In the genomic region with DNA sequence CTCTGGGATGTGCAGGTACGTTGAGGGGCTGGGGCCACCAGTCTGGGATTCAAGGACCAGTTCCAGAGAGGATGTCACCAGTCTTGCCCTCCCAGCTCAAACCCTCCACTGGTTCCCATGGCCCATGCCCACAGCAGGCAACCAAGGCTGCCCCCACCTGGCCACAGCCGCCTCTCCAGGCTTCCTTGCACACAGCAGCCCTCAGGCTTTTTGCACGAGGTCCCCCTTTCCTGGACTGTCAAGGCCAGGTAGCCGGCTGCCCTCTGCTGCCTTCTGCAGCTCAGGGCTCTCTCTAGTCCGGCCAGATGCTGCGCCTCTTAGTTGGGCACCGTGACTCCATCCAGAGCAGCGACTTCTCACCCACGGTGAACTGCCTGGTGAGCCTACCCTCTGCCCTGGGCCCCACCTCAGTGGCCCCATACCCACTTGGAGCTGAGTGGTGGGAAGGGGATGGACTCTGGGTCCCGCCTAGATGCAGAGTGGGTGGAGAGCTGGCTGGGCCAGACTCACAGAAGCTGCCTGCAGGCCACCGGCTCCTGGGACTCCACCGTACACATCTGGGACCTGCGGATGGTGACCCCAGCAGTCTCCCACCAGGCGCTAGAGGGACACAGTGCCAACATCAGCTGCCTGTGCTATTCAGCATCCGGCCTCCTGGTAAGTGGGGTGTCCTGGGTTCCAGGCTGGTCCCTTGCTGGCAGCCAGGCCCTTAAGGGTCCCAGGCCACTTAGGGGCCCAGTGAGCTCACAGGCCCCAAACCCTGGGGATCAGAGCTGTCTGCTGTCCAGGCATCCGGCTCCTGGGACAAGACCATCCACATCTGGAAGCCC, we compare ENCODE assay signal across 8 cellular contexts. TPM values are rescaled to one million over a fixed set of nuclear protein-coding genes. Genes with fewer than 3 reads are reported as not detected.
DNase-seq lines count a peak whose midpoint lies in the region; ATAC-seq and TF ChIP-seq lines count a peak whose summit lies in the region.

No MANE protein-coding gene starts in this region.

- POLR2A ChIA-PET in Caco-2 (lab: Charles Lee), result interaction anchor here (0.7 kb wide), 1 partner anchor 385 kb away, joined by 3 read pairs; the partner anchor contains the start of gene HSPA5

- H3K9me3 ChIP-seq in Caco-2 (no peaks in the 10 kb centered on the region), aorta (ENCODE audit: control insufficient read depth, low read length) (no peaks in the 10 kb centered on the region)

- H3K27ac Mint-ChIP-seq in Caco-2 (ENCODE audit: unreplicated experiment), result peak overlapping the region; percentile 21

- ATAC-seq in HG03342 (IDR thresholded peaks at IDR 0.05; ENCODE audit: unreplicated experiment), result no peak
- no peak for ATAC-seq in HG02970 (IDR thresholded peaks at IDR 0.05; ENCODE audit: low FRiP score, unreplicated experiment)
- ATAC-seq in GM21390 (IDR thresholded peaks at IDR 0.05; ENCODE audit: unreplicated experiment), result no peak
- ATAC-seq in aorta (ENCODE audit: low FRiP score), result no peak

- H3K4me1 Mint-ChIP-seq in Caco-2 (ENCODE audit: low read depth, unreplicated experiment), result peaks cover 12% of the 10 kb centered on the region

- intact Hi-C loops in Caco-2 (cut with micrococcal nuclease; ENCODE audit: unreplicated experiment), result loop anchor here (2.0 kb wide), 1 partner anchor 519 kb away; no protein-coding TSS in a partner anchor
- intact Hi-C loops in aorta (cut with DNase I), result no loop called here

- DNase-seq in Caco-2, result peak; percentile 68 to 73
- DNase-seq in SHP77 (lab: John Stamatoyannopoulos, UW), result peak; percentile 65 to 68
- peak; percentile 40 for DNase-seq in iPS DF 19.7 (ENCODE audit: low read depth, low spot score)
- DNase-seq in aorta, result no peak

- no TSS peak for BruUV-seq in Caco-2 (replicated peaks; lab: Mats Ljungman, UMichigan)

- no peaks in the 10 kb centered on the region for H3K27me3 ChIP-seq in Caco-2 (replicated peaks; ENCODE audit: control insufficient read depth, insufficient read depth, low read length)
- H3K27me3 ChIP-seq in aorta (ENCODE audit: control insufficient read depth in 1 of 2, insufficient read depth in 2 of 2, low read length in 1 of 2), result no peaks in the 10 kb centered on the region

- no peak overlapping the region for H3K27ac ChIP-seq in aorta (ENCODE audit: low read depth in 1 of 2, low read length in 2 of 2)

- no peaks in the 10 kb centered on the region for H3K9me3 Mint-ChIP-seq in Caco-2 (ENCODE audit: unreplicated experiment)

- CTCF ChIA-PET in Caco-2 (lab: Charles Lee), result interaction anchor here (0.6 to 11.7 kb wide), 4 partner anchors 22 to 287 kb away, joined by 3 to 325 read pairs (median 4); partner anchors contain the start of genes NR6A1, OLFML2A and SCAI

- TF ChIP-seq CTCF in Caco-2 (IDR thresholded peaks at IDR 0.05; ENCODE audit: insufficient read depth in 1 of 2, low read depth in 1 of 2, low read length in 1 of 2, severe bottlenecking in 1 of 2, unreplicated experiment in 1 of 2), result peak in 1 of 2 experiments; percentile 49

- 54 to 64% methylated on average over 16 of the region's 16 CpGs for WGBS in aorta, 2 donors

- no peaks in the 10 kb centered on the region for H3K27me3 Mint-ChIP-seq in Caco-2 (ENCODE audit: insufficient read depth, unreplicated experiment)

- no peak overlapping the region for H3K4me3 Mint-ChIP-seq in Caco-2 (ENCODE audit: unreplicated experiment)

- H3K4me1 ChIP-seq in Caco-2 (peaks cover 17% of the 10 kb centered on the region), aorta (ENCODE audit: control insufficient read depth in 1 of 2, insufficient read depth in 2 of 2, low read length in 2 of 2) (no peaks in the 10 kb centered on the region)

- peak; percentile 46 for TF ChIP-seq POLR2A in GM19193 (IDR thresholded peaks at IDR 0.05; ENCODE audit: extremely low read depth, insufficient read depth, insufficient read length)

- peaks cover 13% of the 10 kb centered on the region for H3K36me3 ChIP-seq in Caco-2 (ENCODE audit: control insufficient read depth, insufficient read depth, low read length)
- H3K36me3 ChIP-seq in aorta (ENCODE audit: control insufficient read depth in 1 of 2, insufficient read depth in 2 of 2, low read length in 1 of 2), result peaks cover 0 to 5% of the 10 kb centered on the region in 2 donors

- peaks cover 80% of the 10 kb centered on the region for H3K36me3 Mint-ChIP-seq in Caco-2 (ENCODE audit: insufficient read depth, unreplicated experiment)

- H3K4me3 ChIP-seq in Caco-2 (ENCODE audit: low read depth, low read length) (no peak overlapping the region), aorta (ENCODE audit: low read length in 2 of 2) (no peak overlapping the region)

RNA-seq across cellular contexts. Expression of gene WDR38, which starts 2.9 kb away (rescaled TPM):
- total RNA-seq in Caco-2 (2022), result not detected in 2 replicates
- total RNA-seq in aorta, result not detected
- polyA plus RNA-seq in aorta, result under 1 TPM; 0.74 to 0.75 TPM

RNA-seq across cellular contexts. Expression of gene RPL35, which starts 5.6 kb away (rescaled TPM):
- 1,528 and 1,598 TPM in 2 replicates for total RNA-seq in Caco-2 (2022)
- total RNA-seq in aorta, result 100 to 1,000 TPM; 806 to 812 TPM
- polyA plus RNA-seq in aorta, result 1,000 to 10,000 TPM; 3,301 to 6,282 TPM

RNA-seq across cellular contexts. Expression of gene ARPC5L, which starts 5.8 kb away (rescaled TPM):
- 59.0 and 60.1 TPM in 2 replicates for total RNA-seq in Caco-2 (2022)
- 10 to 100 TPM; 22.7 to 24.4 TPM for total RNA-seq in aorta
- polyA plus RNA-seq in aorta, result 10 to 100 TPM; 27.4 to 29.8 TPM

Comparison
In these comparisons a context has a peak if more than half of its experiments do, and no peak if none do; other contexts are left out.
1. DNase-seq: peak in Caco-2 (2 of 2), SHP77 (2 of 2) and iPS DF 19.7 (single experiment); none in aorta (0 of 2).